8 cellular contexts compared by ENCODE assay signal in the genomic region with DNA sequence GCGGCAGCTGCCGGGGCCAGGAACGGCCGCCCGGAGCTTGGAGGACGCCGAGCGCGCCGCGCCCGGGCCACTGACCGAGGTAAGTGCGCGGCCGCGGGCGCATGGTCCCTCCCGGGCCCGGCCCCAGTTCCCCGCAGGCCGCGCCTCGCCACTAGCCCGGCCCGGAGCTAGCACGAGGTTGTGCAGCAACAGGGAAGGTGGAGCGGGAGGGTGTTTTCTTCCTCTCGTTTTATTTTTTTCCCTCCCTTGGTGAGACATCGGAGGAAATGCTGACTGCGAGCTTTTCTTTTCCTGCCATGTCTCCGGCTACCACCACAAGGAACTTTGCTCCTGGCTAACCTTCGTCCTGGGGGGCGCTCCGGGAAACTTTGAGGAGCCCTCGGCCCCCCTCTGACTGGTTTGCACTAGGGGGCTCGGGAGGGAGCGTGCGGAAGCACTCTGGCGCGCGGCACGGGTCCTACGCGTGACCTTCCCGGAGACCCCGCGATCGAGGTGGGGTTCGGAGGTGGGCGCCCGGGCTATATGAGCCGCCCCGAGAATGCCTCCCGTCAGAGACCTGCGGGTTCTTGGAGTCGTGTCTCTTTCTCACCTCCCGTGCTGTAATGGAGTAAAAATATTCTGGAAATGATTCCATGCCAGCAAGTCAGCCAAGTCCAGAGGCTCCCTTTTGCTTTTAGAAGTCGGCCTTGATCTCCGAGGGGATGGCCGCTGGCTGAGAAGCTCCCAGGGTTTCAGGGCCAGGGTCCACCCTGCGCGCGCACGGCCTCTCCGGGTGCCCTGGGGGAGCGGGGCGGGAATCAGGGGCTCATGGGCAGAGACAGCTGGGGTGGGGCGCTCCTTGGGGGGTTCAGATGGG. TPM values are rescaled to one million over a fixed set of nuclear protein-coding genes. Genes with fewer than 3 reads are reported as not detected.
DNase-seq lines count a peak whose midpoint lies in the region; ATAC-seq and TF ChIP-seq lines count a peak whose summit lies in the region.

No MANE protein-coding gene starts in this region.

- peak; percentile 3 for DNase-seq in DMS79 treated with DMSO at 0.1 percent for 48 hours (lab: John Stamatoyannopoulos, UW)
- DNase-seq in DMS79 (lab: John Stamatoyannopoulos, UW), result no peak
- no peak for DNase-seq in ascending aorta (ENCODE audit: low spot score in 2 of 2)
- DNase-seq in inferior parietal cortex (ENCODE audit: extremely low spot score), result peak; percentile 5
- peak; percentile 52 for DNase-seq in stomach
- DNase-seq in nucleus accumbens (lab: John Stamatoyannopoulos, UW), result no peak

- H3K27ac ChIP-seq in ascending aorta (peak overlapping the region in 1 of 2 donors; percentile 36), stomach (peak overlapping the region in 4 of 5 donors; percentile 32 to 80 (median 60))

- H3K36me3 ChIP-seq in ascending aorta, result no peaks in the 10 kb centered on the region
- H3K36me3 ChIP-seq in stomach, result no peaks in the 10 kb centered on the region

- no peak for TF ChIP-seq EP300 in stomach (IDR thresholded peaks at IDR 0.05)

- H3K4me1 ChIP-seq in ascending aorta (peaks cover 4 to 6% of the 10 kb centered on the region in 2 donors), stomach (peaks cover 29 to 60% (median 53%) of the 10 kb centered on the region in 4 donors)

- H3K27me3 ChIP-seq in ascending aorta (no peaks in the 10 kb centered on the region), stomach (peaks cover 0 to 60% (median 23%) of the 10 kb centered on the region in 3 donors)

- intact Hi-C loops in ascending aorta (cut with DNase I) (loop anchor here (10.0 kb wide), 1 partner anchor 52 kb away; no protein-coding TSS in a partner anchor), stomach (cut with DNase I; ENCODE audit: low total_unique reads) (no loop called here)

- no peak for ATAC-seq in GM19397 (IDR thresholded peaks at IDR 0.05; ENCODE audit: unreplicated experiment)
- no peak for ATAC-seq in GM18870 (IDR thresholded peaks at IDR 0.05; ENCODE audit: unreplicated experiment)

- H3K9me3 ChIP-seq in ascending aorta (no peaks in the 10 kb centered on the region), stomach (no peaks in the 10 kb centered on the region)

- WGBS in stomach, 5 donors, result 2 to 3% (median 3%) methylated on average over 13 to 69 of the region's 69 CpGs

- no peak for TF ChIP-seq POLR2A in stomach (IDR thresholded peaks at IDR 0.05)

- H3K4me3 ChIP-seq in ascending aorta (peak overlapping the region; percentile 52 to 67), stomach (peak overlapping the region; percentile 54 to 73 (median 58))

- no peak for TF ChIP-seq CTCF in ascending aorta (IDR thresholded peaks at IDR 0.05)
- TF ChIP-seq CTCF in stomach (IDR thresholded peaks at IDR 0.05), result no peak

RNA-seq across cellular contexts. Expression of a gene that starts 0.9 kb away (rescaled TPM):
- total RNA-seq in ascending aorta (13.2 TPM), stomach (10 to 100 TPM in 1 of 5 donors, 1 to 10 TPM in 3, under 1 TPM in 1; under 0.01 to 10.5 (median 2.3) TPM)
- polyA plus RNA-seq in stomach, result under 1 TPM in 2 of 3 donors, not detected in 1; 0.23 to 0.68 TPM

Comparison
In these comparisons a context has a peak if more than half of its experiments do, and no peak if none do; other contexts are left out.
1. DNase-seq: peak in DMS79 treated with DMSO at 0.1 percent for 48 hours (single experiment), inferior parietal cortex (single experiment) and stomach (single experiment); none in DMS79 (single experiment), ascending aorta (0 of 2) and nucleus accumbens (0 of 56).